28 cellular contexts compared by ENCODE assay signal in the genomic region with DNA sequence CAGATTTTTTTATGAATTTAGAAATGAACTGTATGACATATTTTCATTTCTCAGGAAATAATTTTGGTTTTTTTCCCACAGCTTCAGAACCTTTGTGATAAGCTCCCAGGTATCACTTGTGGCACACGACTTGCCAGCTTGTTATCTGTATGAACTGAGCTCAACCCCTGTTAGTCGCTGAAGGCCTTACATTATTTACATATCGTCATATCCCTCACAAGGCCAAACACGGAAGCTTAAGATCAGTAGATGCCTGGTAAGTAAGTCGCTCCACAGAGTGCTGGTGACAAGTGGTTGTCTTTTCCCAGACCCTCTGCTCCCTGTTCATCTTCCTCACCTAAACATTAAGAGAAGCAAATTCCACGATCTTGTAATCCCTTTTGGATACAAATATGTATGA. TPM values are rescaled to one million over a fixed set of nuclear protein-coding genes. Genes with fewer than 3 reads are reported as not detected.
DNase-seq lines count a peak whose midpoint lies in the region; ATAC-seq, FAIRE-seq and TF ChIP-seq lines count a peak whose summit lies in the region.
"Had no signal": no experiment of that assay in that cellular context is flagged by ENCODE, and none has a peak within 500 bp of the region (broad histone marks: within the 10 kb centered on the region; RNA-seq: fewer than 3 reads in every experiment).

No MANE protein-coding gene starts in this region.

- H3K4me1 ChIP-seq in body of pancreas, result peaks cover 43% of the 10 kb centered on the region
- H3K4me1 ChIP-seq in hepatocyte (ENCODE audit: insufficient read depth), result no peaks in the 10 kb centered on the region
- H3K4me1 ChIP-seq: Caco-2 had no signal

- no peaks in the 10 kb centered on the region for H4K20me1 ChIP-seq in hepatocyte (ENCODE audit: insufficient read depth, poor library complexity, severe bottlenecking)

- no peak overlapping the region for H3K4me2 ChIP-seq in hepatocyte

- H2AFZ ChIP-seq in hepatocyte, result no peak overlapping the region

- no peaks in the 10 kb centered on the region for H3K27me3 ChIP-seq in body of pancreas
- no peaks in the 10 kb centered on the region for H3K27me3 ChIP-seq in hepatocyte

- ATAC-seq in body of pancreas, result peak; percentile 82
- ATAC-seq in left ventricle myocardium superior, result no peak
- ATAC-seq: CD8-positive, alpha-beta T cell; GM12878; Panc1 had no signal

- 29 to 39% methylated on average over 6 of the region's 6 CpGs for WGBS in body of pancreas, 2 donors
- 63% methylated on average over 6 of the region's 6 CpGs for WGBS in hepatocyte (ENCODE audit: low lambda C conversion rate, missing lambda C conversion rate)

- intact Hi-C loops in body of pancreas (cut with DNase I), result no loop called here
- intact Hi-C loops in left ventricle myocardium superior (cut with micrococcal nuclease), result no loop called here

- no peaks in the 10 kb centered on the region for H3K9me2 ChIP-seq in hepatocyte (replicated peaks; ENCODE audit: insufficient read depth)

- FAIRE-seq in GM12892 (lab: Jason Lieb, UNC), result peak; percentile 66
- FAIRE-seq: A204.1, GM12878 had no signal

- no peak for TF ChIP-seq POLR2A in GM12892 (IDR thresholded peaks at IDR 0.05; ENCODE audit: low read depth, low read length)
- no peak for TF ChIP-seq POLR2A in body of pancreas (IDR thresholded peaks at IDR 0.05)

- H3K4me3 ChIP-seq in body of pancreas, result no peak overlapping the region
- no peak overlapping the region for H3K4me3 ChIP-seq in hepatocyte
- H3K4me3 ChIP-seq: GM12878 had no signal

- DNase-seq in GM12892 (ENCODE audit: insufficient read length) (no peak), body of pancreas (peak in 3 of 4 donors; percentile 30 to 69 (median 52)), hepatocyte (ENCODE audit: low spot score) (peak; percentile 44), superior temporal gyrus (ENCODE audit: extremely low spot score) (peak; percentile 13), NCI-H524 (lab: John Stamatoyannopoulos, UW) (no peak), GOT3 (lab: John Stamatoyannopoulos, UW) (no peak), left ventricle myocardium superior (no peak), hippocampal formation (lab: John Stamatoyannopoulos, UW) (no peak)
- DNase-seq: Caco-2; CD8-positive, alpha-beta T cell; EL; GDM1; H7; Kasumi-1; MV-4-11; NCI-H1105; NCI-H1436 treated with DMSO at 0.1 percent for 48 hours; NCI-H1930; NCI-H2107; NCI-H524 treated with DMSO at 0.1 percent for 48 hours; NCI-H82; NK-92 treated with Interleukin-12 subunit alpha and Interleukin-12 subunit beta, amount 100 ng/mL, for 24 hours; SHP77 had no signal

- H3K36me3 ChIP-seq in body of pancreas (replicated peaks in 1 of 2; ENCODE audit: insufficient read depth in 1 of 2, low read depth in 2 of 2) (peaks cover 2 to 8% of the 10 kb centered on the region in 2 donors), hepatocyte (replicated peaks; ENCODE audit: insufficient read depth, low read depth) (no peaks in the 10 kb centered on the region)

- H3K79me2 ChIP-seq in hepatocyte, result no peaks in the 10 kb centered on the region

- H3K27ac ChIP-seq in body of pancreas, result peak overlapping the region; percentile 46 to 80 (median 68)
- H3K27ac ChIP-seq in hepatocyte, result peak overlapping the region; percentile 39
- H3K27ac ChIP-seq: C4-2B, RWPE1 had no signal

- TF ChIP-seq CTCF in body of pancreas (IDR thresholded peaks at IDR 0.05) (peak in 1 of 7 experiments; percentile 4), hepatocyte (IDR thresholded peaks at IDR 0.05; ENCODE audit: poor library complexity) (no peak)

- H3K9me3 ChIP-seq in body of pancreas (no peaks in the 10 kb centered on the region), hepatocyte (ENCODE audit: low read depth) (no peaks in the 10 kb centered on the region)
- H3K9me3 ChIP-seq: Caco-2 had no signal

RNA-seq across cellular contexts. Expression of gene RAPGEF5, which starts 55.2 kb away (rescaled TPM):
- polyA plus RNA-seq in GM12892 (2012; ENCODE audit: missing spikeins), result 2.7 TPM
- total RNA-seq in body of pancreas (100 to 1,000 TPM in 1 of 2 donors, 10 to 100 TPM in 1; 68.0 to 151 TPM), hepatocyte (8.8 and 14.5 TPM in 2 replicates), left ventricle myocardium superior (11.4 TPM)
- polyA plus RNA-seq in hepatocyte, result 5.2 and 10.6 TPM in 2 replicates

Comparison
In these comparisons a context has a peak if more than half of its experiments do, and no peak if none do; other contexts are left out.
1. DNase-seq: peak in body of pancreas (3 of 4), hepatocyte (single experiment) and superior temporal gyrus (single experiment); none in GM12892 (single experiment), NCI-H524 (0 of 2), GOT3 (single experiment), left ventricle myocardium superior (single experiment) and hippocampal formation (0 of 2).